Comparison of ENCODE assay signal across 8 cellular contexts in genomic region chrX:154019061-154019621, GRCh38. TPM values are rescaled to one million over a fixed set of nuclear protein-coding genes. Genes with fewer than 3 reads are reported as not detected.
DNase-seq lines count a peak whose midpoint lies in the region; ATAC-seq and TF ChIP-seq lines count a peak whose summit lies in the region.

No MANE protein-coding gene starts in this region.

- H3K9me3 Mint-ChIP-seq in activated naive CD4-positive, alpha-beta T cell treated with anti-CD3 and anti-CD28 coated beads for 36 hours: no peaks in the 10 kb centered on the region

- peak overlapping the region; percentile 84 for H3K4me3 Mint-ChIP-seq in activated naive CD4-positive, alpha-beta T cell treated with anti-CD3 and anti-CD28 coated beads for 36 hours

- CTCF ChIA-PET in activated naive CD4-positive, alpha-beta T cell treated with anti-CD3 and anti-CD28 coated beads for 36 hours (lab: Charles Lee): interaction anchor here (1.3 kb wide), 1 partner anchor 33 kb away, joined by 6 read pairs; no protein-coding TSS in a partner anchor

- TF ChIP-seq CTCF in GM12875 (IDR thresholded peaks at IDR 0.05; ENCODE audit: borderline replicate concordance, insufficient read depth, low read depth, low read length): no peak

- intact Hi-C loops in activated naive CD4-positive, alpha-beta T cell treated with anti-CD3 and anti-CD28 coated beads for 36 hours (cut with micrococcal nuclease): loop anchor here (5.0 kb wide), 1 partner anchor 37 kb away; no protein-coding TSS in a partner anchor

- peaks cover 7% of the 10 kb centered on the region; the same call in 1 of the 2 replicates for H3K36me3 ChIP-seq in iPS DF 6.9 (ENCODE audit: control insufficient read depth, insufficient read depth, low read length)

- no peak overlapping the region for H3K27ac ChIP-seq in iPS DF 6.9 (ENCODE audit: low read length)

- H3K36me3 Mint-ChIP-seq in activated naive CD4-positive, alpha-beta T cell treated with anti-CD3 and anti-CD28 coated beads for 36 hours (ENCODE audit: low read depth): peaks cover 19% of the 10 kb centered on the region

- peak overlapping the region; percentile 62 for H3K4me3 ChIP-seq in GM12875 (ENCODE audit: low read depth, low read length)
- H3K4me3 ChIP-seq in iPS DF 6.9 (ENCODE audit: low read length): peak overlapping the region; percentile 13; the same call in 1 of the 2 replicates

- H3K4me1 Mint-ChIP-seq in activated naive CD4-positive, alpha-beta T cell treated with anti-CD3 and anti-CD28 coated beads for 36 hours (ENCODE audit: low read depth): peaks cover 19% of the 10 kb centered on the region

- no peaks in the 10 kb centered on the region for H3K9me3 ChIP-seq in iPS DF 6.9 (ENCODE audit: control insufficient read depth, insufficient read depth, low read length)

- ATAC-seq in HG03045 (IDR thresholded peaks at IDR 0.05; ENCODE audit: unreplicated experiment): peak; percentile 13
- ATAC-seq in GM18873 (IDR thresholded peaks at IDR 0.05; ENCODE audit: low FRiP score, unreplicated experiment): no peak

- no peaks in the 10 kb centered on the region for H3K27me3 Mint-ChIP-seq in activated naive CD4-positive, alpha-beta T cell treated with anti-CD3 and anti-CD28 coated beads for 36 hours (ENCODE audit: low read depth)

- no peaks in the 10 kb centered on the region for H3K27me3 ChIP-seq in iPS DF 6.9 (ENCODE audit: control insufficient read depth, insufficient read depth, low read length)

- DNase-seq in activated naive CD4-positive, alpha-beta T cell treated with anti-CD3 and anti-CD28 coated beads for 36 hours: peak; percentile 46
- no peak for DNase-seq in iPS DF 6.9 (ENCODE audit: low read depth, low spot score)
- peak; percentile 43 for DNase-seq in stimulated activated CD8-positive, alpha-beta memory T cell treated with anti-CD3 and anti-CD28 coated beads, Interleukin-4, amount 100 ng/mL, for 48 hours
- no peak for DNase-seq in NCI-H1694 (lab: John Stamatoyannopoulos, UW)
- no peak for DNase-seq in effector CD4-positive, alpha-beta T cell

- peak overlapping the region; percentile 90 for H3K27ac Mint-ChIP-seq in activated naive CD4-positive, alpha-beta T cell treated with anti-CD3 and anti-CD28 coated beads for 36 hours

- H3K4me1 ChIP-seq in iPS DF 6.9 (ENCODE audit: control insufficient read depth, insufficient read depth, low read length): peaks cover 8% of the 10 kb centered on the region

- no CpG with 5 or more reads among the region's 45 CpGs for WGBS in iPS DF 6.9 (ENCODE audit: insufficient coverage, insufficient read length)

RNA-seq across cellular contexts. Expression of gene IRAK1, which starts 0.6 kb away (rescaled TPM):
- total RNA-seq in activated naive CD4-positive, alpha-beta T cell treated with anti-CD3 and anti-CD28 coated beads for 36 hours: 10 to 100 TPM; 77.2 to 82.6 TPM

RNA-seq across cellular contexts. Expression of gene TMEM187, which starts 46.6 kb away (rescaled TPM):
- total RNA-seq in activated naive CD4-positive, alpha-beta T cell treated with anti-CD3 and anti-CD28 coated beads for 36 hours: 1 to 10 TPM; 6.2 to 6.7 TPM

RNA-seq across cellular contexts. Expression of gene HCFC1, which starts 47.5 kb away (rescaled TPM):
- 10 to 100 TPM; 85.0 to 86.1 TPM for total RNA-seq in activated naive CD4-positive, alpha-beta T cell treated with anti-CD3 and anti-CD28 coated beads for 36 hours

Comparison
In these comparisons a context has a peak if more than half of its experiments do, and no peak if none do; other contexts are left out.
1. DNase-seq: peak in activated naive CD4-positive, alpha-beta T cell treated with anti-CD3 and anti-CD28 coated beads for 36 hours (single experiment) and stimulated activated CD8-positive, alpha-beta memory T cell treated with anti-CD3 and anti-CD28 coated beads, Interleukin-4, amount 100 ng/mL, for 48 hours (single experiment); none in iPS DF 6.9 (single experiment), NCI-H1694 (single experiment) and effector CD4-positive, alpha-beta T cell (single experiment).